ENCODE assay signal across 10 cellular contexts in the genomic region with DNA sequence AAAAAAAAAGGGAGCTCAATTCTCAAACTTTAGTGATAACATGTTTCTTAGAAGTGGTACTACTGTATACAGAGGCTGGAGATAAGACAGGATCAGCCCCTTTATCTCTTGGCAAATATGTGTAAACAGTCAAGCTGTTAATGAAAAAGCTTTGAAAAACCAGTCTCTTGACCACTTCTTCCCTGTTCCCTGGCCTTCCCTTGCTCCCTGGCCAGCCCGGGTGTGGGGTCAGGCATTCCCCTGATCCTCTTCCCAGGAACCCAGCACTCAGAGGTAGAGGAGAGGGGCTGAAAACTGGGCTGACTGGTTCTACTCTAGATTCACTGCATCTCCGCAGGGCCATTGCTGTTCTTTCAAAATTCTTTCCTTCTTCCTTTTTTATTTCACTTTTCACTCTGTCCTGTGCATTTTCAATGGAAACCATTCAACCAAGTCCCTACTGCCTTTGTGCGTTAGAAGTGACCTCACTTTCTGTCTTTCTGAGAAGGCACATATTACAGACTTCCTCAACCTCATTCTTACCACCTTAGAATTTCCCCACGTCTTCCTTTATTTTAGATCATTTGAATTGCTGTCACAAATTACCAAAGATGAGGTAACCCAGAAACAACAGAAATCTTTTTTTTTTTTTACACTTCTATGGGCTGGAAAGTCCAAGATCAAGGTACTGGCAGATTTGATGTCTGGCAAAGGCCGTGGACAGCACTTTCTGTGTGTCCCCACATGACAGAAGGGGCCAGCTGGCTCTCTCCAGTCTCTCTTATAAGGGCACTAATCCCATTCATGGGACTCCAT. TPM values are rescaled to one million over a fixed set of nuclear protein-coding genes. Genes with fewer than 3 reads are reported as not detected.
DNase-seq lines count a peak whose midpoint lies in the region; ATAC-seq and TF ChIP-seq lines count a peak whose summit lies in the region.
"Had no signal": no experiment of that assay in that cellular context is flagged by ENCODE, and none has a peak within 500 bp of the region (broad histone marks: within the 10 kb centered on the region; RNA-seq: fewer than 3 reads in every experiment).

No MANE protein-coding gene starts in this region.

- H3K4me1 Mint-ChIP-seq in natural killer cell, result peaks cover 32 to 36% of the 10 kb centered on the region in 2 donors

- ATAC-seq in GM18858 (IDR thresholded peaks at IDR 0.05; ENCODE audit: unreplicated experiment), result peak; percentile 35
- peak; percentile 50 for ATAC-seq in GM21786 (IDR thresholded peaks at IDR 0.05; ENCODE audit: unreplicated experiment)
- peak; percentile 47 to 74 (median 69) for ATAC-seq in natural killer cell

- H3K4me3 Mint-ChIP-seq in natural killer cell, result no peak overlapping the region
- H3K4me3 Mint-ChIP-seq: activated naive CD4-positive, alpha-beta T cell treated with anti-CD3 and anti-CD28 coated beads, Interleukin-2, amount 50 U/mL, for 24 hours had no signal

- DNase-seq in natural killer cell, result peak; percentile 54
- DNase-seq in mesenteric fat pad (ENCODE audit: low spot score), result no peak
- no peak for DNase-seq in occipital lobe (lab: John Stamatoyannopoulos, UW)
- DNase-seq in NCI-H2196 treated with DMSO at 0.1 percent for 48 hours (lab: John Stamatoyannopoulos, UW; ENCODE audit: unreplicated experiment), result no peak
- DNase-seq: NCI-H1694 treated with DMSO at 0.1 percent for 48 hours, sigmoid colon had no signal

- TF ChIP-seq CTCF in OCI-LY3 (IDR thresholded peaks at IDR 0.05; ENCODE audit: low read depth, low read length) (no peak), natural killer cell (IDR thresholded peaks at IDR 0.05) (no peak)

- H3K36me3 ChIP-seq in OCI-LY3 (replicated peaks; ENCODE audit: low read depth, low read length), result peaks cover 7% of the 10 kb centered on the region
- H3K36me3 ChIP-seq: sigmoid colon had no signal

- H3K4me3 ChIP-seq in OCI-LY3 (ENCODE audit: low read length), result peak overlapping the region; percentile 41
- H3K4me3 ChIP-seq: sigmoid colon had no signal

- H3K27ac ChIP-seq in OCI-LY3 (ENCODE audit: low read length), result peak overlapping the region; percentile 53
- H3K27ac ChIP-seq: sigmoid colon had no signal

- peak overlapping the region; percentile 65 for H3K4me2 ChIP-seq in OCI-LY3 (ENCODE audit: low read length)

- no peaks in the 10 kb centered on the region for H3K9me3 ChIP-seq in OCI-LY3 (ENCODE audit: insufficient read depth, low read length)
- H3K9me3 ChIP-seq: sigmoid colon had no signal

- no peak overlapping the region for H3K27ac Mint-ChIP-seq in natural killer cell
- H3K27ac Mint-ChIP-seq: activated naive CD4-positive, alpha-beta T cell treated with anti-CD3 and anti-CD28 coated beads, Interleukin-2, amount 50 U/mL, for 24 hours had no signal

- H3K36me3 Mint-ChIP-seq in natural killer cell, result peaks cover 3% of the 10 kb centered on the region

- H3K27me3 ChIP-seq in OCI-LY3 (ENCODE audit: low read depth, low read length), result no peaks in the 10 kb centered on the region
- H3K27me3 ChIP-seq: sigmoid colon had no signal

- H3K79me2 ChIP-seq in OCI-LY3 (ENCODE audit: low read length), result peaks cover 99% of the 10 kb centered on the region

- H3K27me3 Mint-ChIP-seq in natural killer cell (ENCODE audit: low read depth in 2 of 2), result no peaks in the 10 kb centered on the region
- H3K27me3 Mint-ChIP-seq: activated naive CD4-positive, alpha-beta T cell treated with anti-CD3 and anti-CD28 coated beads, Interleukin-2, amount 50 U/mL, for 24 hours had no signal

- H2AFZ ChIP-seq in OCI-LY3 (ENCODE audit: low read depth, low read length), result no peak overlapping the region

- H3K4me1 ChIP-seq in OCI-LY3 (ENCODE audit: low read length), result peaks cover 85% of the 10 kb centered on the region

- H3K9ac ChIP-seq in OCI-LY3 (ENCODE audit: low read length), result peak overlapping the region; percentile 22; the same call in 1 of the 2 replicates

- 0 out of 2 replicates have a peak, but pooled peaks cover 14% of the 10 kb centered on the region for H4K20me1 ChIP-seq in OCI-LY3 (ENCODE audit: insufficient read depth, low read length)

- H3K9me3 Mint-ChIP-seq in natural killer cell, result no peaks in the 10 kb centered on the region
- H3K9me3 Mint-ChIP-seq: activated naive CD4-positive, alpha-beta T cell treated with anti-CD3 and anti-CD28 coated beads, Interleukin-2, amount 50 U/mL, for 24 hours had no signal

- intact Hi-C loops in natural killer cell (cut with micrococcal nuclease), result loop anchor here (1.0 to 10.0 kb wide), 2 partner anchors 19 to 1049 kb away; no protein-coding TSS in a partner anchor

RNA-seq across cellular contexts. Expression of gene GNG2, which starts 5.7 kb away (rescaled TPM):
- 100 to 1,000 TPM; 552 to 653 (median 582) TPM for total RNA-seq in natural killer cell
- total RNA-seq in mesenteric fat pad, result 135 TPM
- total RNA-seq in occipital lobe, result 317 TPM
